In the genomic region with DNA sequence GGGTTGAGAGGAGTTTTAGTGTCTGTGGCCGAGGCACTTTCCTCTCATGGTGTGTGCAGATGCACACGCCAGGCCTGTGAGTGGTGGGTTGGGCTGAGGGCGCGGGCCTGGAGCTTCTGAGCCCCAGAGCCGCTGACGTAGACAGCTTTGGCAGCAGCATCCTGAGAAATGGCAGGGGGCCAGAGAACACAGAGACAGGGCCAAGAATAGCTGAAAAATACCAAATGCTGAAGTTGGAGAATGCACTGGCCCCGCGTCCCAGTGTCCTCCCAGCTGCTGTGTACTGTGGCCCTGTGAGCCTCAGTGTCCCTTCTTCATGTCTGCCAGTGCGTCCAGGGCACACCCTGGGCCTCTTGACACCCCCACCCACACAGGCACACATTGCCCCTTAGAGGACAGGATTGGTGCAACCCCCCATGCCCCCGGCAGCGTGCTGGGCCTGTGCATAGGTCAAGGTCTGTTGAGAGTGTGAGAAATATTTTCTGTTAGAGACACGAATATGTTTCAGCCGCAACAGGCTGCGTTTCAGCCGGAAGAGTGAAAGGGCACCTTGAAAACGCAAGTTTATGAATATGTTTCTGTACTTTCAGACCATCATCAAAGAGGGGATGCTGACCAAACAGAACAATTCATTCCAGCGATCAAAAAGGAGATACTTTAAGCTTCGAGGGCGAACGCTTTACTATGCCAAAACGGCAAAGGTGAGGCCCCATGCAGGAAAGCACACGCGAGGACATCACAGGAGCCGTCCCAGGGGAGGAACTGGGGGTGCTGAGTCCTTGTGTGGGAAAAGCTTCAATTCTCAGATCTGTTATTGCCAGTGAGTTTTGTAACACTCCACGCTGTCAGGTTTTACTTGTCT, we compare ENCODE assay signal across 8 cellular contexts. TPM values are rescaled to one million over a fixed set of nuclear protein-coding genes. Genes with fewer than 3 reads are reported as not detected.
DNase-seq lines count a peak whose midpoint lies in the region; ATAC-seq and TF ChIP-seq lines count a peak whose summit lies in the region.

No MANE protein-coding gene starts in this region.

- no CpG with 5 or more reads among the region's 25 CpGs for WGBS in trophoblast cell (ENCODE audit: extremely low coverage, insufficient coverage, insufficient read length)
- WGBS in mesendoderm (ENCODE audit: extremely low coverage, insufficient coverage, low lambda C conversion rate): no CpG with 5 or more reads among the region's 25 CpGs

- no peak for ATAC-seq in activated CD4-positive, alpha-beta T cell treated with anti-CD3 and anti-CD28 coated beads for 36 hours
- no peak for ATAC-seq in stimulated activated naive CD8-positive, alpha-beta T cell treated with anti-CD3 and anti-CD28 coated beads, Interleukin-15, Interleukin-2, amounts not matched to agents 100 U/mL and 50 U/mL, for 24 hours

- DNase-seq in C1 segment of cervical spinal cord (lab: John Stamatoyannopoulos, UW) (peak in 13 of 14 donors; percentile 29 to 88 (median 73)), SHP77 treated with DMSO at 0.1 percent for 48 hours (lab: John Stamatoyannopoulos, UW) (peak; percentile 83), foreskin fibroblast (peak; percentile 88 to 97), trophoblast cell (no peak), H4 (ENCODE audit: low spot score) (no peak), mesendoderm (no peak)
- DNase-seq in activated CD4-positive, alpha-beta T cell treated with anti-CD3 and anti-CD28 coated beads for 36 hours: no peak
- DNase-seq in stimulated activated naive CD8-positive, alpha-beta T cell treated with anti-CD3 and anti-CD28 coated beads, Interleukin-15, Interleukin-2, amounts not matched to agents 100 U/mL and 50 U/mL, for 24 hours: no peak

- H3K27me3 Mint-ChIP-seq in activated CD4-positive, alpha-beta T cell treated with anti-CD3 and anti-CD28 coated beads for 36 hours: no peaks in the 10 kb centered on the region

- no peak overlapping the region for H2BK5ac ChIP-seq in trophoblast cell (ENCODE audit: low read depth, low read length, poor library complexity)
- no peak overlapping the region for H2BK5ac ChIP-seq in mesendoderm (ENCODE audit: low read length)

- H3K4me1 ChIP-seq in trophoblast cell (ENCODE audit: control insufficient read depth in 1 of 2, insufficient read depth in 2 of 2, low read length in 2 of 2) (no peaks in the 10 kb centered on the region), mesendoderm (ENCODE audit: control insufficient read depth, low read depth, low read length) (no peaks in the 10 kb centered on the region)

- H3K4me2 ChIP-seq in trophoblast cell (ENCODE audit: low read length): no peak overlapping the region
- no peak overlapping the region for H3K4me2 ChIP-seq in mesendoderm (ENCODE audit: low read length)

- H3K14ac ChIP-seq in trophoblast cell (ENCODE audit: low read length): no peak overlapping the region

- no peak overlapping the region for H3K4me3 Mint-ChIP-seq in activated CD4-positive, alpha-beta T cell treated with anti-CD3 and anti-CD28 coated beads for 36 hours

- H3K4me3 ChIP-seq in foreskin fibroblast (ENCODE audit: low read depth in 1 of 2, low read length in 2 of 2) (no peak overlapping the region), trophoblast cell (ENCODE audit: low read depth, low read length) (peak overlapping the region; percentile 8), mesendoderm (ENCODE audit: low read length) (no peak overlapping the region)

- H3K79me1 ChIP-seq in trophoblast cell (ENCODE audit: low read length) (no peaks in the 10 kb centered on the region), mesendoderm (ENCODE audit: low read length) (peaks cover 6% of the 10 kb centered on the region)

- TF ChIP-seq CTCF in foreskin fibroblast (IDR thresholded peaks at IDR 0.05; ENCODE audit: low read depth, low read length): no peak

- H3K23ac ChIP-seq in trophoblast cell (ENCODE audit: low read length) (no peak overlapping the region), mesendoderm (ENCODE audit: low read length) (no peak overlapping the region)

- CTCF ChIA-PET in activated CD4-positive, alpha-beta T cell treated with anti-CD3 and anti-CD28 coated beads for 36 hours (lab: Charles Lee): interaction anchor here (1.2 to 1.4 kb wide), 3 partner anchors 10 to 16 kb away, joined by 3 to 4 read pairs (median 3); no protein-coding TSS in a partner anchor

- H4K8ac ChIP-seq in trophoblast cell (ENCODE audit: low read depth, low read length) (no peak overlapping the region), mesendoderm (ENCODE audit: low read depth, low read length) (no peak overlapping the region)

- H2AK5ac ChIP-seq in trophoblast cell (ENCODE audit: low read length) (no peak overlapping the region), mesendoderm (ENCODE audit: low read length) (no peak overlapping the region)

- H4K12ac ChIP-seq in trophoblast cell (ENCODE audit: low read depth, low read length): no peak overlapping the region

- H2BK120ac ChIP-seq in trophoblast cell (ENCODE audit: insufficient read depth, low read length, poor library complexity): no peak overlapping the region
- no peak overlapping the region for H2BK120ac ChIP-seq in mesendoderm (ENCODE audit: low read depth, low read length)

- no peak overlapping the region for H3K4ac ChIP-seq in trophoblast cell (ENCODE audit: low read depth, low read length)
- H3K4ac ChIP-seq in mesendoderm (ENCODE audit: low read depth, low read length): no peak overlapping the region

- H3K36me3 ChIP-seq in trophoblast cell (ENCODE audit: control insufficient read depth in 1 of 2, insufficient read depth in 2 of 2, low read length in 2 of 2): peaks cover 2% of the 10 kb centered on the region in 2 experiments
- no peaks in the 10 kb centered on the region for H3K36me3 ChIP-seq in mesendoderm (ENCODE audit: control insufficient read depth, insufficient read depth, low read length)

- no peak overlapping the region for H3K56ac ChIP-seq in mesendoderm (ENCODE audit: low read length)

- H4K5ac ChIP-seq in mesendoderm (ENCODE audit: low read length): no peak overlapping the region

- no peaks in the 10 kb centered on the region for H3K79me2 ChIP-seq in trophoblast cell (ENCODE audit: control insufficient read depth, insufficient read depth, low read length, poor library complexity)
- H3K79me2 ChIP-seq in mesendoderm (ENCODE audit: control insufficient read depth, insufficient read depth, low read length): no peaks in the 10 kb centered on the region

- no peak overlapping the region for H2BK15ac ChIP-seq in mesendoderm (replicated peaks; ENCODE audit: low read depth)

- H3K36me3 Mint-ChIP-seq in activated CD4-positive, alpha-beta T cell treated with anti-CD3 and anti-CD28 coated beads for 36 hours (ENCODE audit: low read depth): peaks cover 8% of the 10 kb centered on the region

- intact Hi-C loops in activated CD4-positive, alpha-beta T cell treated with anti-CD3 and anti-CD28 coated beads for 36 hours (cut with DNase I, micrococcal nuclease): loop anchor here in 1 of 2 experiments (5.0 to 10.0 kb wide), 2 partner anchors 36 to 57 kb away; partner anchors contain the start of gene DGKD

- no peaks in the 10 kb centered on the region for H3K9me3 ChIP-seq in trophoblast cell (ENCODE audit: insufficient read depth, low read depth, low read length)

- no peak overlapping the region for H3K27ac Mint-ChIP-seq in activated CD4-positive, alpha-beta T cell treated with anti-CD3 and anti-CD28 coated beads for 36 hours

- H3K9ac ChIP-seq in trophoblast cell (ENCODE audit: low read length) (no peak overlapping the region), mesendoderm (ENCODE audit: low read length) (no peak overlapping the region)

- H3K4me1 Mint-ChIP-seq in activated CD4-positive, alpha-beta T cell treated with anti-CD3 and anti-CD28 coated beads for 36 hours: peaks cover 51% of the 10 kb centered on the region

- H3K27ac ChIP-seq in trophoblast cell (ENCODE audit: low read depth, low read length) (no peak overlapping the region), mesendoderm (ENCODE audit: low read depth, low read length) (no peak overlapping the region)

- H4K91ac ChIP-seq in trophoblast cell (ENCODE audit: low read depth, low read length): no peak overlapping the region

- H2BK12ac ChIP-seq in trophoblast cell (ENCODE audit: low read length): no peak overlapping the region

- POLR2A ChIA-PET in activated CD4-positive, alpha-beta T cell treated with anti-CD3 and anti-CD28 coated beads for 36 hours (lab: Charles Lee): interaction anchor here (0.6 to 1.2 kb wide), 2 partner anchors 13 to 202 kb away, joined by 3 to 4 read pairs; no protein-coding TSS in a partner anchor

- no peaks in the 10 kb centered on the region for H3K9me3 Mint-ChIP-seq in activated CD4-positive, alpha-beta T cell treated with anti-CD3 and anti-CD28 coated beads for 36 hours (ENCODE audit: low read depth)

- H3K18ac ChIP-seq in trophoblast cell (ENCODE audit: low read length) (no peak overlapping the region), mesendoderm (ENCODE audit: low read length) (no peak overlapping the region)

- no peaks in the 10 kb centered on the region for H3K27me3 ChIP-seq in trophoblast cell (ENCODE audit: insufficient read depth, low read length)
- H3K27me3 ChIP-seq in mesendoderm (ENCODE audit: insufficient read depth, low read length, poor library complexity): no peaks in the 10 kb centered on the region

- H2AFZ ChIP-seq in trophoblast cell (ENCODE audit: insufficient read depth, low read length, poor library complexity): no peak overlapping the region

RNA-seq across cellular contexts. Expression of gene DGKD, which starts 33.6 kb away (rescaled TPM):
- 14.2 and 15.7 TPM in 2 replicates for polyA plus RNA-seq in trophoblast cell (2013)
- 33.4 and 34.3 TPM in 2 replicates for total RNA-seq in H4 (2014; rRNA removed; shearing (Covaris generic))
- total RNA-seq in activated CD4-positive, alpha-beta T cell treated with anti-CD3 and anti-CD28 coated beads for 36 hours: 10 to 100 TPM; 57.0 to 62.6 TPM
- 8.0 TPM for polyA plus RNA-seq in mesendoderm (2013, experiment 1 of 2)
- 7.0 TPM for polyA plus RNA-seq in mesendoderm (2013, experiment 2 of 2)

Comparison
In these comparisons a context has a peak if more than half of its experiments do, and no peak if none do; other contexts are left out.
1. DNase-seq: peak in C1 segment of cervical spinal cord (13 of 14), SHP77 treated with DMSO at 0.1 percent for 48 hours (single experiment) and foreskin fibroblast (2 of 2); none in trophoblast cell (0 of 2), H4 (single experiment), activated CD4-positive, alpha-beta T cell treated with anti-CD3 and anti-CD28 coated beads for 36 hours (single experiment), stimulated activated naive CD8-positive, alpha-beta T cell treated with anti-CD3 and anti-CD28 coated beads, Interleukin-15, Interleukin-2, amounts not matched to agents 100 U/mL and 50 U/mL, for 24 hours (single experiment) and mesendoderm (single experiment).